ENCODE assay signal across 20 cellular contexts in the genomic region with DNA sequence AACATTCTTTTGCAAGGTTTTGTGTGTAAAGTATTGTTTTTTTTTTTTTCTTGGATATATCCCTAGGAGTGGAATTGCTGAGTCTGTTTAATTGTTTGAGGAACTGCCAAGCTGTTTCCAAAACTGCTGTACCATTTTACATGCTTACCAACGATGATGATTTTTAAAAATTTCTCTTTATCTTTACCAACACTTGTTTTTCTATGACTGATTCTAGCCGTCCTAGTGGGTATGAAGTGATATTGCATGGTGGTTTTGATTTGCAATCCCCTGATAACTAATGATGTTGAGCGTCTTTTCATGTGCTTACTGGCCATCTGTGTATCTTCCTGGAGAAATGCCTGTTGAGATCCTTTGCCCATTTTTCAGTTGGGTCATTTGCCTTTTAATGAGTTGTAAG. TPM values are rescaled to one million over a fixed set of nuclear protein-coding genes. Genes with fewer than 3 reads are reported as not detected.
DNase-seq lines count a peak whose midpoint lies in the region; FAIRE-seq and TF ChIP-seq lines count a peak whose summit lies in the region.
"Had no signal": no experiment of that assay in that cellular context is flagged by ENCODE, and none has a peak within 500 bp of the region (broad histone marks: within the 10 kb centered on the region; RNA-seq: fewer than 3 reads in every experiment).

No MANE protein-coding gene starts in this region.

- H3K9me3 Mint-ChIP-seq in astrocyte (ENCODE audit: unreplicated experiment): no peaks in the 10 kb centered on the region
- H3K9me3 Mint-ChIP-seq in type B pancreatic cell: no peaks in the 10 kb centered on the region
- H3K9me3 Mint-ChIP-seq: CD8-positive, alpha-beta T cell had no signal

- H3K9me3 ChIP-seq in astrocyte (ENCODE audit: insufficient read depth, low read depth, low read length): no peaks in the 10 kb centered on the region
- H3K9me3 ChIP-seq: BLaER1 had no signal

- no peak for DNase-seq in astrocyte (ENCODE audit: low read depth)
- DNase-seq in epithelial cell of proximal tubule (ENCODE audit: low read depth): no peak
- no peak for DNase-seq in type B pancreatic cell (ENCODE audit: extremely low spot score, unreplicated experiment)
- DNase-seq in NCI-H524 treated with DMSO at 0.1 percent for 48 hours (lab: John Stamatoyannopoulos, UW): no peak
- DNase-seq in NCI-H187 treated with DMSO at 0.1 percent for 48 hours (lab: John Stamatoyannopoulos, UW): no peak
- no peak for DNase-seq in NCI-H1417 (lab: John Stamatoyannopoulos, UW)
- DNase-seq: CD8-positive, alpha-beta T cell; GOT3; KBM-7; NCI-H146; NCI-H2081 treated with DMSO at 0.1 percent for 48 hours; NCI-H345; NCI-H526 treated with DMSO at 0.1 percent for 48 hours; OCI-M1; RPMI8226; SIG-M5 had no signal

- no peaks in the 10 kb centered on the region for H3K36me3 ChIP-seq in astrocyte (ENCODE audit: insufficient read depth, low read length)

- no peaks in the 10 kb centered on the region for H3K4me1 ChIP-seq in astrocyte (ENCODE audit: insufficient read depth, low read length)
- H3K4me1 ChIP-seq: BLaER1 had no signal

- H3K4me3 ChIP-seq in GM12875 (ENCODE audit: low read depth, low read length) (no peak overlapping the region), astrocyte (ENCODE audit: insufficient read depth, low read depth, low read length) (no peak overlapping the region), epithelial cell of proximal tubule (ENCODE audit: low read depth, low read length) (no peak overlapping the region)
- H3K4me3 ChIP-seq: BLaER1 had no signal

- no peak overlapping the region for H3K4me2 ChIP-seq in astrocyte (ENCODE audit: low read length)
- H3K4me2 ChIP-seq: BLaER1 had no signal

- H3K27ac Mint-ChIP-seq in astrocyte (ENCODE audit: unreplicated experiment) (no peak overlapping the region), type B pancreatic cell (no peak overlapping the region)
- H3K27ac Mint-ChIP-seq: CD8-positive, alpha-beta T cell had no signal

- no peak for FAIRE-seq in astrocyte (lab: Jason Lieb, UNC)
- FAIRE-seq: G401.6, GM12892 had no signal

- H2AFZ ChIP-seq in astrocyte (ENCODE audit: low read depth, low read length): no peak overlapping the region

- H3K4me3 Mint-ChIP-seq in astrocyte (ENCODE audit: unreplicated experiment) (no peak overlapping the region), type B pancreatic cell (no peak overlapping the region)
- H3K4me3 Mint-ChIP-seq: CD8-positive, alpha-beta T cell had no signal

- H3K27me3 ChIP-seq in astrocyte (ENCODE audit: insufficient read depth, low read length): no peaks in the 10 kb centered on the region
- H3K27me3 ChIP-seq: BLaER1 had no signal

- no peaks in the 10 kb centered on the region for H3K4me1 Mint-ChIP-seq in astrocyte (ENCODE audit: low read depth, unreplicated experiment)
- no peaks in the 10 kb centered on the region for H3K4me1 Mint-ChIP-seq in type B pancreatic cell (ENCODE audit: unreplicated experiment)

- H4K20me1 ChIP-seq in astrocyte (ENCODE audit: insufficient read depth, low read length): no peaks in the 10 kb centered on the region
- H4K20me1 ChIP-seq: BLaER1 had no signal

- TF ChIP-seq CTCF in GM12875 (IDR thresholded peaks at IDR 0.05; ENCODE audit: borderline replicate concordance, insufficient read depth, low read depth, low read length) (0 out of 2 replicates have a peak, but pooled peaks have one; percentile 3), astrocyte (IDR thresholded peaks at IDR 0.05; ENCODE audit: insufficient read depth, low read depth, low read length) (peak; percentile 21), epithelial cell of proximal tubule (conservative IDR thresholded peaks at IDR 0.05; ENCODE audit: low read depth, low read length) (peak; percentile 33), type B pancreatic cell (conservative IDR thresholded peaks at IDR 0.05) (peak; percentile 47)

- no peak overlapping the region for H3K27ac ChIP-seq in astrocyte (ENCODE audit: low read depth, low read length)
- H3K27ac ChIP-seq: BLaER1 had no signal

- H3K27me3 Mint-ChIP-seq in astrocyte (ENCODE audit: low read depth, unreplicated experiment) (no peaks in the 10 kb centered on the region), type B pancreatic cell (no peaks in the 10 kb centered on the region)

- no peak overlapping the region for H3K9ac ChIP-seq in astrocyte (ENCODE audit: low read length)
- H3K9ac ChIP-seq: BLaER1 had no signal

- H3K79me2 ChIP-seq in astrocyte (ENCODE audit: insufficient read depth, low read length): no peaks in the 10 kb centered on the region

- H3K36me3 Mint-ChIP-seq in astrocyte (ENCODE audit: low read depth, unreplicated experiment): no peaks in the 10 kb centered on the region
- H3K36me3 Mint-ChIP-seq in type B pancreatic cell: peaks cover 20% of the 10 kb centered on the region
- H3K36me3 Mint-ChIP-seq: CD8-positive, alpha-beta T cell had no signal

RNA-seq across cellular contexts. Expression of gene AOX1, which starts 8.8 kb away (rescaled TPM):
- 1.6 and 3.4 TPM in 2 replicates for total RNA-seq in astrocyte
- 6.6 and 16.8 TPM in 2 replicates for total RNA-seq in epithelial cell of proximal tubule
- total RNA-seq in type B pancreatic cell (ENCODE audit: low replicate concordance): 6.4 and 10.3 TPM in 2 replicates
- total RNA-seq: CD8-positive, alpha-beta T cell had no signal

RNA-seq across cellular contexts. Expression of gene SGO2, which starts 51.0 kb away (rescaled TPM):
- total RNA-seq in astrocyte (4.2 and 4.9 TPM in 2 replicates), epithelial cell of proximal tubule (26.0 and 29.4 TPM in 2 replicates), type B pancreatic cell (ENCODE audit: low replicate concordance) (5.5 and 19.9 TPM in 2 replicates)
